In the genomic region with DNA sequence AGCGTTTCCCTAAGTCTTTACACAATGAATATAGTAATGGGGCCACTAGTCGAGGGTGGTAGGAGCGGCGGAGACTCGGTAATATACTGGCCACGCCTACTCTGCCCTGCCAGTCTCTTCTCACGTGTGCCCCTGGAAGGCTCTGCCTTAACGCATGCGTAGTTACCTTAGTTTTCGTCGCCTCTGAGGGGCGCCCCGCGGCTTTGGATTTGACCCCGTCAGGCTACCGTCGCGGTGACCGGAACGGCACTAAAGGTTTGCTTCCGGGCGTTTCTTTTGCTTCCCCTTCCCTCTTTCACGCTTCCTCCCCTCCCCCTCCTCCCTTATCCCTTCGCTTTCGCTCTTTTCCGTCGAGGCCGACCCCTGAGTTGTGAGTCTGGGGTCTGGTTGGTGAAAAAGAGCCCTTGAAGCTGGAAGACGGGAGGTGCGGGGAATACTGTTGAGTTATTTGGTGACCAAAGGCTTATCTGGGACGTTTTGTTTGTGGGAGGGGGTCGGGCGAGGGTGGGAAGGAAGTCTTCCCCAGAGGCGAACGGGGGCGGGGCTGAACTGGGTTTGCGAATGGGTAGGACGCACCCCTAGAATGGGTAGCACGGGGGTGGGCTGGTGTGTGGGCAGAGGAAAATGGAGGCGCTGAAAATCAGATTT, we compare ENCODE assay signal across 8 cellular contexts. TPM values are rescaled to one million over a fixed set of nuclear protein-coding genes. Genes with fewer than 3 reads are reported as not detected.
DNase-seq lines count a peak whose midpoint lies in the region; ATAC-seq, FAIRE-seq and TF ChIP-seq lines count a peak whose summit lies in the region.

A gene (plus strand): TSS at position 270 of the 648 bp plus-strand sequence. CDS start 1,352 bp downstream, outside the sequence.

- DNase-seq in GM12892 (ENCODE audit: insufficient read length) (peak; percentile 61), NCI-H146 (lab: John Stamatoyannopoulos, UW) (peak; percentile 98), T-helper 1 cell (peak; percentile 80 to 97 (median 86)), adrenal gland (peak; percentile 96 to 99 (median 97)), heart left ventricle (peak; percentile 95 to 97 (median 96)), pons (ENCODE audit: low spot score) (peak; percentile 94), type B pancreatic cell (ENCODE audit: extremely low spot score, unreplicated experiment) (peak; percentile 96)

- peak within 1 kb of the TSS; percentile 99 for H3K4me3 Mint-ChIP-seq in type B pancreatic cell

- peak; percentile 54; the same call in 1 of the 2 replicates for TF ChIP-seq POLR2A in GM12892 (IDR thresholded peaks at IDR 0.05; ENCODE audit: low read depth, low read length)
- peak in 1 of 2 donors; percentile 68 for TF ChIP-seq POLR2A in adrenal gland (IDR thresholded peaks at IDR 0.05)
- peak in 1 of 2 donors; percentile 38 for TF ChIP-seq POLR2A in heart left ventricle (IDR thresholded peaks at IDR 0.05)

- H3K36me3 Mint-ChIP-seq in type B pancreatic cell, result peaks cover 32% of the 10 kb centered on the region

- H3K4me3 ChIP-seq in adrenal gland (peak within 1 kb of the TSS in 3 of 4 donors; percentile 85 to 99 (median 98)), heart left ventricle (peak within 1 kb of the TSS; percentile 50 to 92 (median 74))

- H3K27me3 Mint-ChIP-seq in type B pancreatic cell, result no peaks in the 10 kb centered on the region

- peaks cover 0 to 32% of the 10 kb centered on the region in 2 donors for H3K36me3 ChIP-seq in adrenal gland (replicated peaks in 1 of 2)
- peaks cover 0 to 39% (median 37%) of the 10 kb centered on the region in 9 donors for H3K36me3 ChIP-seq in heart left ventricle

- peaks cover 9% of the 10 kb centered on the region for H3K4me1 Mint-ChIP-seq in type B pancreatic cell (ENCODE audit: unreplicated experiment)

- no peaks in the 10 kb centered on the region for H3K9me3 Mint-ChIP-seq in type B pancreatic cell

- intact Hi-C loops in adrenal gland (cut with DNase I) (no loop called here), heart left ventricle (cut with DNase I) (loop anchor here in 6 of 10 donors (1.0 to 10.0 kb wide), 7 partner anchors 39 to 364 kb away; a partner anchor contains a TSS)

- peak; percentile 96 for FAIRE-seq in GM12892 (lab: Jason Lieb, UNC)

- H3K9me3 ChIP-seq in adrenal gland (replicated peaks in 1 of 3) (no peaks in the 10 kb centered on the region), heart left ventricle (peaks cover 0 to 5% (median 0%) of the 10 kb centered on the region in 12 donors)

- peak within 1 kb of the TSS; percentile 26 to 89 (median 78) for H3K27ac ChIP-seq in adrenal gland
- peak within 1 kb of the TSS; percentile 51 to 92 (median 79) for H3K27ac ChIP-seq in heart left ventricle

- TF ChIP-seq CTCF in adrenal gland (IDR thresholded peaks at IDR 0.05) (no peak), heart left ventricle (IDR thresholded peaks at IDR 0.05) (peak in 3 of 12 donors; percentile 13 to 36 (median 26)), type B pancreatic cell (conservative IDR thresholded peaks at IDR 0.05) (no peak)

- peaks cover 4 to 16% of the 10 kb centered on the region in 2 donors for H3K4me1 ChIP-seq in adrenal gland (replicated peaks in 1 of 2)
- peaks cover 0 to 30% (median 10%) of the 10 kb centered on the region in 12 donors for H3K4me1 ChIP-seq in heart left ventricle

- no peaks in the 10 kb centered on the region for H3K27me3 ChIP-seq in adrenal gland
- no peaks in the 10 kb centered on the region for H3K27me3 ChIP-seq in heart left ventricle

- WGBS in adrenal gland, 4 donors, result 0 to 1% (median 1%) methylated on average over 40 of the region's 40 CpGs
- WGBS in heart left ventricle, 4 donors, result 0 to 1% (median 1%) methylated on average over 37 to 40 of the region's 40 CpGs

- ATAC-seq in HG02852 (IDR thresholded peaks at IDR 0.05; ENCODE audit: unreplicated experiment) (peak; percentile 79), heart left ventricle (peak; percentile 98 to 99 (median 99))

- peak within 1 kb of the TSS; percentile 96 for H3K27ac Mint-ChIP-seq in type B pancreatic cell

RNA-seq across cellular contexts. Expression of the gene that starts here (rescaled TPM):
- 33.0 TPM for polyA plus RNA-seq in GM12892 (2012; ENCODE audit: missing spikeins)
- total RNA-seq in adrenal gland (10 to 100 TPM; 12.6 to 46.6 (median 31.9) TPM), heart left ventricle (10 to 100 TPM; 12.5 to 28.0 (median 17.5) TPM), type B pancreatic cell (ENCODE audit: low replicate concordance) (53.5 and 73.8 TPM in 2 replicates)
- polyA plus RNA-seq in adrenal gland (10 to 100 TPM; 28.9 to 50.4 (median 41.3) TPM), heart left ventricle (10 to 100 TPM; 12.7 to 12.9 TPM)

Comparison
In these comparisons a context has a peak if more than half of its experiments do, and no peak if none do; other contexts are left out.
1. Peak in every context shown above with its lines: DNase-seq, ATAC-seq, H3K4me3 ChIP-seq and H3K27ac ChIP-seq.
2. intact Hi-C loops: an anchor here in heart left ventricle (1.0 to 10.0 kb wide); none called in adrenal gland.